Comparison of ENCODE assay signal across 1 cellular context in genomic region chr9:124593080-124594058, GRCh38.
TF ChIP-seq lines count a peak whose summit lies in the region.

No MANE protein-coding gene starts in this region.

TF ChIP-seq in GM23338, 12 proteins besides CTCF, POLR2A, EP300 and RAD21 (continued from another document):
- TF ChIP-seq ZNF462 (CRISPR knock-in tag; IDR thresholded peaks at IDR 0.05) (peak; percentile 72), NANOG (IDR thresholded peaks at IDR 0.05; ENCODE audit: borderline replicate concordance) (peak; percentile 46; the same call in 1 of the 2 replicates), JUNB (IDR thresholded peaks at IDR 0.05; ENCODE audit: unreplicated experiment) (no peak), STAT1 (IDR thresholded peaks at IDR 0.05; ENCODE audit: unreplicated experiment) (no peak), EZH2 (IDR thresholded peaks at IDR 0.05; ENCODE audit: low read depth, unreplicated experiment) (no peak)
